ENCODE assay signal across 17 cellular contexts in genomic region chr13:81395368-81395767, GRCh38.
DNase-seq lines count a peak whose midpoint lies in the region; ATAC-seq lines count a peak whose summit lies in the region.
"Had no signal": no experiment of that assay in that cellular context is flagged by ENCODE, and none has a peak within 500 bp of the region (broad histone marks: within the 10 kb centered on the region; RNA-seq: fewer than 3 reads in every experiment).

No MANE protein-coding gene starts in this region.

- no peaks in the 10 kb centered on the region for H3K27me3 ChIP-seq in Karpas-422 (ENCODE audit: low read length)
- H3K27me3 ChIP-seq: BLaER1, brain microvascular endothelial cell, esophagus squamous epithelium, spleen, vagina had no signal

- peak overlapping the region; percentile 28; the same call in 1 of the 2 replicates for H2AFZ ChIP-seq in Karpas-422 (ENCODE audit: low read length)

- H3K9ac ChIP-seq in Karpas-422 (ENCODE audit: low read length), result no peak overlapping the region
- H3K9ac ChIP-seq: BLaER1 had no signal

- peak; percentile 89 for DNase-seq in DMS 273 (lab: John Stamatoyannopoulos, UW; ENCODE audit: unreplicated experiment)
- peak; percentile 47 for DNase-seq in Karpas-422
- peak; percentile 0 for DNase-seq in UCSD-AML1 (lab: John Stamatoyannopoulos, UW; ENCODE audit: unreplicated experiment)
- peak; percentile 65 to 72 for DNase-seq in left colon
- DNase-seq in NCI-H1930 (lab: John Stamatoyannopoulos, UW), result no peak
- DNase-seq: activated CD4-positive, alpha-beta T cell treated with anti-CD3 and anti-CD28 coated beads for 36 hours; brain microvascular endothelial cell; esophagus squamous epithelium; immature natural killer cell; spleen had no signal

- H3K36me3 ChIP-seq in Karpas-422 (ENCODE audit: insufficient read depth, low read length), result no peaks in the 10 kb centered on the region
- H3K36me3 ChIP-seq: BLaER1, brain microvascular endothelial cell, esophagus squamous epithelium, spleen, vagina had no signal

- H3K4me1 ChIP-seq in Karpas-422 (ENCODE audit: low read length), result no peaks in the 10 kb centered on the region
- H3K4me1 ChIP-seq: BLaER1, esophagus squamous epithelium, spleen, vagina had no signal

- no peak overlapping the region for H3K4me3 ChIP-seq in Karpas-422 (ENCODE audit: low read length)
- H3K4me3 ChIP-seq: BLaER1, esophagus squamous epithelium, SK-N-MC, spleen, vagina had no signal

- ATAC-seq in left colon (peak; percentile 89), GM19035 (IDR thresholded peaks at IDR 0.05; ENCODE audit: unreplicated experiment) (no peak), HG03025 (IDR thresholded peaks at IDR 0.05; ENCODE audit: low FRiP score, unreplicated experiment) (no peak), GM21360 (IDR thresholded peaks at IDR 0.05; ENCODE audit: unreplicated experiment) (no peak)
- ATAC-seq: activated CD4-positive, alpha-beta T cell treated with anti-CD3 and anti-CD28 coated beads for 36 hours; natural killer cell treated with Interleukin-12 subunit alpha and Interleukin-12 subunit beta and Interleukin-15 and Interleukin-18, amount 100 ng/mL, for 72 hours had no signal

- no peak overlapping the region for H3K27ac ChIP-seq in Karpas-422 (ENCODE audit: low read length)
- H3K27ac ChIP-seq: BLaER1, brain microvascular endothelial cell, esophagus squamous epithelium, SK-N-MC, spleen, vagina had no signal

- intact Hi-C loops in left colon (cut with DNase I, micrococcal nuclease), result no loop called here

- peaks cover 10% of the 10 kb centered on the region for H3K9me3 ChIP-seq in Karpas-422 (ENCODE audit: low read length)
- H3K9me3 ChIP-seq: BLaER1, esophagus squamous epithelium, vagina had no signal

- no peaks in the 10 kb centered on the region for H3K79me2 ChIP-seq in Karpas-422 (ENCODE audit: low read length)

- H4K20me1 ChIP-seq in Karpas-422 (ENCODE audit: insufficient read depth, low read depth, low read length), result no peaks in the 10 kb centered on the region
- H4K20me1 ChIP-seq: BLaER1 had no signal

- H3K4me2 ChIP-seq in Karpas-422 (ENCODE audit: low read depth, low read length, poor library complexity, severe bottlenecking), result no peak overlapping the region
- H3K4me2 ChIP-seq: BLaER1 had no signal

- no peaks in the 10 kb centered on the region for H3K9me2 ChIP-seq in Karpas-422 (replicated peaks; ENCODE audit: insufficient read depth, low read length)

Comparison
In these comparisons a context has a peak if more than half of its experiments do, and no peak if none do; other contexts are left out.
1. DNase-seq: peak in DMS 273 (single experiment), Karpas-422 (single experiment), UCSD-AML1 (single experiment) and left colon (2 of 2); none in NCI-H1930 (0 of 2).